In genomic region chr16:49534901-49535300, GRCh38 we compare ENCODE assay signal across 24 cellular contexts.
DNase-seq lines count a peak whose midpoint lies in the region; ATAC-seq and TF ChIP-seq lines count a peak whose summit lies in the region.
"Had no signal": no experiment of that assay in that cellular context is flagged by ENCODE, and none has a peak within 500 bp of the region (broad histone marks: within the 10 kb centered on the region; RNA-seq: fewer than 3 reads in every experiment).

No MANE protein-coding gene starts in this region.

- H3K27me3 ChIP-seq in NT2/D1 (ENCODE audit: insufficient read depth, insufficient read length) (peaks cover 2% of the 10 kb centered on the region), osteoblast (ENCODE audit: insufficient read depth, low read length) (no peaks in the 10 kb centered on the region), spleen (replicated peaks in 1 of 7) (peaks cover 0 to 10% (median 0%) of the 10 kb centered on the region in 7 donors)

- intact Hi-C loops in spleen (cut with DNase I; ENCODE audit: low total_unique reads): no loop called here

- H3K27ac ChIP-seq in osteoblast (ENCODE audit: low read depth, low read length): no peak overlapping the region
- no peak overlapping the region for H3K27ac ChIP-seq in spleen
- H3K27ac ChIP-seq: 22Rv1; A549; BLaER1 treated with 17β-estradiol and CSF1 and Interleukin-3, amounts not matched to agents 10 nM and 100 nM; C4-2B had no signal

- H3K9me3 Mint-ChIP-seq in glutamatergic neuron (ENCODE audit: unreplicated experiment): peaks cover 41% of the 10 kb centered on the region
- H3K9me3 Mint-ChIP-seq: CD4-positive, alpha-beta T cell; CD8-positive, alpha-beta T cell had no signal

- H2AFZ ChIP-seq in osteoblast (ENCODE audit: low read length): no peak overlapping the region

- WGBS in spleen, 5 donors: 61 to 86% (median 78%) methylated on average over 2 to 4 of the region's 4 CpGs

- no peaks in the 10 kb centered on the region for H3K36me3 Mint-ChIP-seq in glutamatergic neuron (ENCODE audit: unreplicated experiment)
- H3K36me3 Mint-ChIP-seq: CD8-positive, alpha-beta T cell had no signal

- H3K36me3 ChIP-seq in NT2/D1 (ENCODE audit: insufficient read depth, insufficient read length, low read length) (no peaks in the 10 kb centered on the region), osteoblast (ENCODE audit: insufficient read depth, low read length) (no peaks in the 10 kb centered on the region), spleen (no peaks in the 10 kb centered on the region)
- H3K36me3 ChIP-seq: BLaER1 treated with 17β-estradiol and CSF1 and Interleukin-3, amounts not matched to agents 10 nM and 100 nM had no signal

- no peaks in the 10 kb centered on the region for H3K79me2 ChIP-seq in osteoblast (ENCODE audit: insufficient read depth, low read length)

- peaks cover 34% of the 10 kb centered on the region for H3K27me3 Mint-ChIP-seq in glutamatergic neuron (ENCODE audit: unreplicated experiment)
- H3K27me3 Mint-ChIP-seq: CD4-positive, alpha-beta T cell had no signal

- TF ChIP-seq CTCF in glutamatergic neuron (IDR thresholded peaks at IDR 0.05; ENCODE audit: partially characterized antibody, unreplicated experiment) (no peak), osteoblast (IDR thresholded peaks at IDR 0.05; ENCODE audit: extremely low read depth, low read depth, low read length) (no peak), spleen (IDR thresholded peaks at IDR 0.05 in 8 of 11, conservative IDR thresholded peaks at IDR 0.05 in 3 of 11) (no peak)

- H3K4me3 ChIP-seq in NT2/D1 (ENCODE audit: insufficient read length, low read depth) (no peak overlapping the region), osteoblast (ENCODE audit: insufficient read depth, low read length) (no peak overlapping the region), spleen (no peak overlapping the region)
- H3K4me3 ChIP-seq: A549; BLaER1 treated with 17β-estradiol and CSF1 and Interleukin-3, amounts not matched to agents 10 nM and 100 nM; GM12878 had no signal

- no peak overlapping the region for H3K4me2 ChIP-seq in osteoblast (ENCODE audit: insufficient read depth, low read length)
- H3K4me2 ChIP-seq: A549; BLaER1 treated with 17β-estradiol and CSF1 and Interleukin-3, amounts not matched to agents 10 nM and 100 nM had no signal

- peaks cover 35% of the 10 kb centered on the region for H3K4me1 ChIP-seq in NT2/D1 (ENCODE audit: insufficient read depth, insufficient read length)
- no peaks in the 10 kb centered on the region for H3K4me1 ChIP-seq in osteoblast (ENCODE audit: insufficient read depth, low read length)
- peaks cover 0 to 15% (median 2%) of the 10 kb centered on the region in 6 donors for H3K4me1 ChIP-seq in spleen
- H3K4me1 ChIP-seq: A549, Caco-2 had no signal

- H4K20me1 ChIP-seq in osteoblast (ENCODE audit: insufficient read depth, low read length): peaks cover 19% of the 10 kb centered on the region

- H3K9me3 ChIP-seq in NT2/D1 (ENCODE audit: insufficient read depth, low read length) (no peaks in the 10 kb centered on the region), osteoblast (ENCODE audit: low read depth, low read length) (no peaks in the 10 kb centered on the region), spleen (no peaks in the 10 kb centered on the region)
- H3K9me3 ChIP-seq: A549; BLaER1 treated with 17β-estradiol and CSF1 and Interleukin-3, amounts not matched to agents 10 nM and 100 nM; Caco-2 had no signal

- peak overlapping the region; percentile 39 for H3K4me3 Mint-ChIP-seq in glutamatergic neuron (ENCODE audit: unreplicated experiment)
- H3K4me3 Mint-ChIP-seq: B cell; CD4-positive, alpha-beta T cell; CD8-positive, alpha-beta T cell had no signal

- H3K9ac ChIP-seq in NT2/D1 (ENCODE audit: insufficient read length, low read depth): peak overlapping the region; percentile 2
- H3K9ac ChIP-seq: BLaER1 treated with 17β-estradiol and CSF1 and Interleukin-3, amounts not matched to agents 10 nM and 100 nM had no signal

- peak overlapping the region; percentile 57 for H3K27ac Mint-ChIP-seq in glutamatergic neuron (ENCODE audit: unreplicated experiment)
- H3K27ac Mint-ChIP-seq: B cell; CD4-positive, alpha-beta T cell; CD8-positive, alpha-beta T cell had no signal

- TF ChIP-seq POLR2A in spleen (IDR thresholded peaks at IDR 0.05): no peak

- ATAC-seq in HG02870 (IDR thresholded peaks at IDR 0.05; ENCODE audit: unreplicated experiment) (no peak), GM21825 (IDR thresholded peaks at IDR 0.05; ENCODE audit: unreplicated experiment) (no peak)
- ATAC-seq: A549; CD8-positive, alpha-beta T cell; GM12878 had no signal

- DNase-seq in NT2/D1 (ENCODE audit: low read depth, low spot score) (no peak), glutamatergic neuron (no peak), osteoblast (ENCODE audit: insufficient read length, low spot score, missing footprints) (peak; percentile 52), spleen (peak; percentile 1), NCI-H2107 (lab: John Stamatoyannopoulos, UW) (no peak), NCI-H146 treated with DMSO at 0.1 percent for 48 hours (lab: John Stamatoyannopoulos, UW; ENCODE audit: unreplicated experiment) (no peak)
- DNase-seq: AML-193; Caco-2; Calu3; CD4-positive, alpha-beta T cell; CD8-positive, alpha-beta T cell; DMS53; DMS79; DND-41; EL; GDM1 had no signal

- H3K4me1 Mint-ChIP-seq in glutamatergic neuron (ENCODE audit: low read depth, unreplicated experiment): peaks cover 66% of the 10 kb centered on the region

Comparison
In these comparisons a context has a peak if more than half of its experiments do, and no peak if none do; other contexts are left out.
1. DNase-seq: peak in osteoblast (single experiment) and spleen (single experiment); none in NT2/D1 (single experiment), glutamatergic neuron (single experiment), NCI-H2107 (single experiment) and NCI-H146 treated with DMSO at 0.1 percent for 48 hours (single experiment).